In the genomic region with DNA sequence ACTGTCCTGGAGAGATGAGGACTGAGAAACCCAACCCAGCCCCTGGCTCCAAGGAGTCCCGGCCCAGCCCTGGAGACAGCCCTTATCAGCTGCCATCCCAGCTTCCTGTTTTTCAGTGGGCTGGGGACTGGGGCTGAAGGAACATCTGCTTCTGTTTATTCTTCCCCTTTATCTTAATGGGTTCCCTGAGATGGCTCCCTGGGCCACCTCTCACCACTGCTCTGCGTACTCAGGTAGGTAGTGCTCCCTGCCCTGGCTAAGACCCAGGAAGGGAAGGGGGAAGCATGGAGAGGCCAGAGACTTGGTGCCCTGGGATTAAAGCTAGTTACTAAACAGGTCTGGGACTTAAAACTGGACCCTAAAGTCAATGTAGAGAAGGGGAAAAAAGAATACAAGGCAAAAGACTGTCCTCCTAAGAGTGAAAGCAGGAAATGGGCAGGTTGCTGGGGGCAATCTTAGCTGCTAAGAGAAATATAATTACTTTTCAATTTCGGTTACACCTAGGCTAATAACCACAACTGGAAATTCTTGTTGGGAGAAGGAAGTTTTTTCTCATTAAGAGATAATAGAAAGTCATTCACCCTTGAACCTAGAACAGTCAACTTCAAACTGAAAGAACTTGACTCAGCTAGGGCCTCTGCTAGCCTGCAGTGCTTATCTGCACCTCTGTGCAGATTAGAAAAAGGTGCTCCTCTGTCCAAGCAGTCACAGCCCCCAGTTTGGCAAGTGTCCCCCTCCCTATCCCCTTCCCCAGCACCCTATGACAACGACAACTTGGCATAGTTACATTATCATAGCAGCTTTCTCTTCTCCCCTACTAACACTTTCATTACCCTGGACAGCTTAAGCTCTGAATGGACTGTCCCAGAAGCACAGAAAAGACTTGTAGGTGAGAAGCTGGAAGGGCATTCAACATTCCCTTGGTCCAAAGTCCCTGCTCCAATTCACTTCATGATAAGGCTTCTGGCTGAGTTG, we compare ENCODE assay signal across 9 cellular contexts.
DNase-seq lines count a peak whose midpoint lies in the region; ATAC-seq and TF ChIP-seq lines count a peak whose summit lies in the region.
"Had no signal": no experiment of that assay in that cellular context is flagged by ENCODE, and none has a peak within 500 bp of the region (broad histone marks: within the 10 kb centered on the region; RNA-seq: fewer than 3 reads in every experiment).

No MANE protein-coding gene starts in this region.

- no peak overlapping the region for H3K4me3 ChIP-seq in heart left ventricle

- TF ChIP-seq CTCF in heart left ventricle (IDR thresholded peaks at IDR 0.05) (no peak), GM10266 (IDR thresholded peaks at IDR 0.05; ENCODE audit: control insufficient read depth, insufficient read depth, low read depth, missing control alignments) (no peak)

- TF ChIP-seq POLR2A in heart left ventricle (IDR thresholded peaks at IDR 0.05) = no peak

- H3K27ac ChIP-seq in heart left ventricle = peak overlapping the region in 2 of 12 donors; percentile 5 to 64

- 36 to 43% (median 39%) methylated on average over 4 of the region's 4 CpGs for WGBS in heart left ventricle, 4 donors

- H3K36me3 ChIP-seq in heart left ventricle = no peaks in the 10 kb centered on the region

- DNase-seq in stimulated activated CD4-positive, alpha-beta T cell treated with anti-CD3 and anti-CD28 coated beads, Interleukin-15, amount 100 ng/mL, for 24 hours = peak; percentile 18
- no peak for DNase-seq in stimulated activated CD4-positive, alpha-beta T cell treated with anti-CD3 and anti-CD28 coated beads, Interleukin-2, amount 100 ng/mL, for 24 hours
- DNase-seq in NCI-H146 treated with DMSO at 0.1 percent for 48 hours (lab: John Stamatoyannopoulos, UW; ENCODE audit: unreplicated experiment) = peak; percentile 49
- DNase-seq in heart left ventricle = peak in 4 of 5 donors; percentile 39 to 67 (median 45)
- no peak for DNase-seq in GM10266 (ENCODE audit: extremely low spot score)
- no peak for DNase-seq in NCI-H128 (lab: John Stamatoyannopoulos, UW; ENCODE audit: unreplicated experiment)
- no peak for DNase-seq in DMS114 treated with DMSO at 0.1 percent for 48 hours (lab: John Stamatoyannopoulos, UW; ENCODE audit: unreplicated experiment)
- DNase-seq in activated CD4-positive, alpha-beta T cell treated with anti-CD3 and anti-CD28 coated beads, Interleukin-2, amount 50 U/mL, for 1 hour = no peak

- intact Hi-C loops in heart left ventricle (cut with DNase I) = no loop called here

- H3K4me1 ChIP-seq in heart left ventricle = peaks cover 0 to 21% (median 4%) of the 10 kb centered on the region in 12 donors

- H3K9me3 ChIP-seq in heart left ventricle = peaks cover 0 to 6% (median 0%) of the 10 kb centered on the region in 12 donors

- ATAC-seq in heart left ventricle = peak; percentile 10 to 71 (median 64)
- ATAC-seq: T-cell had no signal

- no peaks in the 10 kb centered on the region for H3K27me3 ChIP-seq in heart left ventricle

Comparison
In these comparisons a context has a peak if more than half of its experiments do, and no peak if none do; other contexts are left out.
1. DNase-seq: peak in stimulated activated CD4-positive, alpha-beta T cell treated with anti-CD3 and anti-CD28 coated beads, Interleukin-15, amount 100 ng/mL, for 24 hours (single experiment), NCI-H146 treated with DMSO at 0.1 percent for 48 hours (single experiment) and heart left ventricle (4 of 5); none in stimulated activated CD4-positive, alpha-beta T cell treated with anti-CD3 and anti-CD28 coated beads, Interleukin-2, amount 100 ng/mL, for 24 hours (0 of 2), GM10266 (single experiment), NCI-H128 (single experiment), DMS114 treated with DMSO at 0.1 percent for 48 hours (single experiment) and activated CD4-positive, alpha-beta T cell treated with anti-CD3 and anti-CD28 coated beads, Interleukin-2, amount 50 U/mL, for 1 hour (single experiment).